1 cellular context compared by ENCODE assay signal in the genomic region with DNA sequence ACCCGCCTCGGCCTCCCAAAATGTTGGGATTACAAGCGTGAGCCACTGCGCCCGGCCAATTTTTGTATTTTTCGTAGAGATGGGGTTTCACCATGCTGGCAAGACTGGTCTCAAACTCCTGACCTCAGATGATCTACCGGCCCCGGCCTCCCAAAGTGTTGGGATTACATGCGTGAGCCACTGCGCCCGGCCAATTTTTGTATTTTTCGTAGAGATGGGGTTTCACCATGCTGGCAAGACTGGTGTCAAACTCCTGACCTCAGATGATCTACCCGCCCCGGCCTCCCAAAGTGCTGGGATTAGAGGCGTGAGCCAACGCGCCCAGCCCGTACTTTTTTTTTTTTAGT.
TF ChIP-seq lines count a peak whose summit lies in the region.

No MANE protein-coding gene starts in this region.

TF ChIP-seq in HEK293, 187 proteins besides CTCF, POLR2A, EP300 and RAD21:
- TF ChIP-seq ZNF707 (tag by site-specific recombination; IDR thresholded peaks at IDR 0.05) = 0 out of 2 replicates have a peak, but pooled peaks have one; percentile 29
